1 cellular context compared by ENCODE assay signal in the genomic region with DNA sequence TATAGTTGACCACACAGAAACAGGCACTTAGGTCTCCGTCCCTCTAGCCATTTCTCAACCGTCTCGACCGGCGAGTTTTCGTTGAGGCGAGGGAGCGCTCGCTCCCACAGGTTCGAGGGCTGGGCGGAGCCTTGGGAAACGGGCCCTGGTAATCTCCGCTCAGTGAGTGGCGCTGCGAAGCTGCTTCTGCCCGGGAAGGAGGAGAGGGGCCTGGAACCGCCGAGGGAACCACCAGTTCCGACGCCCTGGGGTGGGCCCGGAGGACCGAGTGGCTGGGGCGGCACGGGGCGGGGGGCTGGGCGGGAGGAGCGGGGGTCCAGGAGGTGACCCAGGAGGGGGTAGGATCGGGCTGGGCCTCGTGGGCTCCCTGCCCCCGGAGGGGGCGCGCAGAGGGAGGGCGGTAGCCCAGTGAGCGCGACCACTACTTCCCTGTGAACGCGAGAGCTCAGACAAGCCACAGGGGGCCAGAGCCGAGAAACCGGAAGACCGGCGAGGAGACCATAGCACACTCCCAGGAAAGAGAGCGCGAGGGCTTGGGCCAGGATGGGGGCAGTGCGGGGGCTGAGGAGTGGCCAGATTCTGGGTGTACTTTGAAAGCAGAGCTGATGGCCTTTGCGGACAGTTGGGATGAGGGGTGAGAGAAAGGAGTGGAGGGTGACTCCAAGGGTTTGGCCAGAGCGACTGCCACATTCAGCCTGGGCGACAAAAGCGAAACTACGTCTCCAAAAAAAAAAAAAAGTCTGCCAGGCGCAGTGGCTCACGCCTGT.
A peak's percentile ranks its signal among the peaks of the same experiment; 100 is the strongest.
TF ChIP-seq lines count a peak whose summit lies in the region.

No MANE protein-coding gene starts in this region.

TF ChIP-seq in HepG2, 621 proteins besides CTCF, POLR2A, EP300 and RAD21 (continued from another document and continues in another):
- TF ChIP-seq, protein P1, sequence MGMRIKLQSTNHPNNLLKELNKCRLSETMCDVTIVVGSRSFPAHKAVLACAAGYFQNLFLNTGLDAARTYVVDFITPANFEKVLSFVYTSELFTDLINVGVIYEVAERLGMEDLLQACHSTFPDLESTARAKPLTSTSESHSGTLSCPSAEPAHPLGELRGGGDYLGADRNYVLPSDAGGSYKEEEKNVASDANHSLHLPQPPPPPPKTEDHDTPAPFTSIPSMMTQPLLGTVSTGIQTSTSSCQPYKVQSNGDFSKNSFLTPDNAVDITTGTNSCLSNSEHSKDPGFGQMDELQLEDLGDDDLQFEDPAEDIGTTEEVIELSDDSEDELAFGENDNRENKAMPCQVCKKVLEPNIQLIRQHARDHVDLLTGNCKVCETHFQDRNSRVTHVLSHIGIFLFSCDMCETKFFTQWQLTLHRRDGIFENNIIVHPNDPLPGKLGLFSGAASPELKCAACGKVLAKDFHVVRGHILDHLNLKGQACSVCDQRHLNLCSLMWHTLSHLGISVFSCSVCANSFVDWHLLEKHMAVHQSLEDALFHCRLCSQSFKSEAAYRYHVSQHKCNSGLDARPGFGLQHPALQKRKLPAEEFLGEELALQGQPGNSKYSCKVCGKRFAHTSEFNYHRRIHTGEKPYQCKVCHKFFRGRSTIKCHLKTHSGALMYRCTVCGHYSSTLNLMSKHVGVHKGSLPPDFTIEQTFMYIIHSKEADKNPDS (CRISPR knock-in tag; IDR thresholded peaks at IDR 0.05) = no peak
- TF ChIP-seq RARG (CRISPR knock-in tag; IDR thresholded peaks at IDR 0.05; ENCODE audit: low read depth) (no peak), TSC22D2 (CRISPR knock-in tag; IDR thresholded peaks at IDR 0.05; ENCODE audit: borderline replicate concordance) (no peak), GPN1 (CRISPR knock-in tag; IDR thresholded peaks at IDR 0.05; ENCODE audit: borderline replicate concordance) (no peak), ZNF776 (CRISPR knock-in tag; IDR thresholded peaks at IDR 0.05) (no peak), PAF1 (CRISPR knock-in tag; IDR thresholded peaks at IDR 0.05) (no peak), MAFF (IDR thresholded peaks at IDR 0.05; ENCODE audit: low read depth, low read length) (no peak), RELA (CRISPR knock-in tag; IDR thresholded peaks at IDR 0.05) (no peak), SNRNP70 (IDR thresholded peaks at IDR 0.05; ENCODE audit: low read depth, low read length) (no peak), SOX5 (CRISPR knock-in tag; IDR thresholded peaks at IDR 0.05; ENCODE audit: borderline replicate concordance) (0 out of 2 replicates have a peak, but pooled peaks have one; percentile 9), ZNF709 (CRISPR knock-in tag; IDR thresholded peaks at IDR 0.05) (0 out of 2 replicates have a peak, but pooled peaks have one; percentile 49), RORA (CRISPR knock-in tag; IDR thresholded peaks at IDR 0.05) (no peak), ZNF441 (CRISPR knock-in tag; IDR thresholded peaks at IDR 0.05; ENCODE audit: borderline replicate concordance) (no peak), SIN3A (IDR thresholded peaks at IDR 0.05; ENCODE audit: borderline replicate concordance, low read depth, low read length) (no peak; the same call in 1 of the 2 replicates), MXI1 (IDR thresholded peaks at IDR 0.05; ENCODE audit: borderline replicate concordance, low read depth, low read length) (0 out of 3 replicates have a peak, but pooled peaks have one; percentile 24), ZBTB1 (CRISPR knock-in tag; IDR thresholded peaks at IDR 0.05; ENCODE audit: borderline replicate concordance) (no peak), AHR (CRISPR knock-in tag; IDR thresholded peaks at IDR 0.05) (0 out of 2 replicates have a peak, but pooled peaks have one; percentile 50), CHCHD3 (CRISPR knock-in tag; IDR thresholded peaks at IDR 0.05) (no peak), HNRNPK (IDR thresholded peaks at IDR 0.05; ENCODE audit: low read depth, low read length, poor library complexity, severe bottlenecking) (no peak), LCORL (IDR thresholded peaks at IDR 0.05) (no peak), LCORL (CRISPR knock-in tag; IDR thresholded peaks at IDR 0.05) (no peak), DR1 (CRISPR knock-in tag; IDR thresholded peaks at IDR 0.05) (no peak; the same call in 1 of the 2 replicates), HMG20B (CRISPR knock-in tag; conservative IDR thresholded peaks at IDR 0.05) (no peak), ZIK1 (CRISPR knock-in tag; IDR thresholded peaks at IDR 0.05; ENCODE audit: borderline replicate concordance, low read depth) (no peak; the same call in 1 of the 2 replicates), ZNF337 (CRISPR knock-in tag; IDR thresholded peaks at IDR 0.05; ENCODE audit: borderline replicate concordance, low read depth) (peak; percentile 9; the same call in 1 of the 2 replicates), ZNF629 (CRISPR knock-in tag; conservative IDR thresholded peaks at IDR 0.05) (no peak), CCAR2 (optimal IDR thresholded peaks at IDR 0.05; ENCODE audit: low read depth, low read length) (no peak), ZNF549 (CRISPR knock-in tag; IDR thresholded peaks at IDR 0.05) (no peak), PHF5A (CRISPR knock-in tag; IDR thresholded peaks at IDR 0.05; ENCODE audit: low read depth, unreplicated experiment) (no peak), ZNF530 (CRISPR knock-in tag; IDR thresholded peaks at IDR 0.05; ENCODE audit: low read depth) (no peak), KMT2A (CRISPR knock-in tag; IDR thresholded peaks at IDR 0.05) (no peak; the same call in 1 of the 2 replicates), ZFY (CRISPR knock-in tag; IDR thresholded peaks at IDR 0.05) (peak; percentile 86), ZNF274 (CRISPR knock-in tag; IDR thresholded peaks at IDR 0.05) (peak; percentile 53; the same call in 1 of the 2 replicates), ZNF615 (CRISPR knock-in tag; IDR thresholded peaks at IDR 0.05; ENCODE audit: borderline replicate concordance) (no peak), SNAI1 (CRISPR knock-in tag; IDR thresholded peaks at IDR 0.05; ENCODE audit: borderline replicate concordance) (peak; percentile 28; the same call in 1 of the 2 replicates), KAT7 (CRISPR knock-in tag; IDR thresholded peaks at IDR 0.05; ENCODE audit: borderline replicate concordance) (no peak), SIX4 (CRISPR knock-in tag; IDR thresholded peaks at IDR 0.05) (no peak), TCF7 (IDR thresholded peaks at IDR 0.05; ENCODE audit: low read depth) (no peak)
- TF ChIP-seq, protein P2, sequence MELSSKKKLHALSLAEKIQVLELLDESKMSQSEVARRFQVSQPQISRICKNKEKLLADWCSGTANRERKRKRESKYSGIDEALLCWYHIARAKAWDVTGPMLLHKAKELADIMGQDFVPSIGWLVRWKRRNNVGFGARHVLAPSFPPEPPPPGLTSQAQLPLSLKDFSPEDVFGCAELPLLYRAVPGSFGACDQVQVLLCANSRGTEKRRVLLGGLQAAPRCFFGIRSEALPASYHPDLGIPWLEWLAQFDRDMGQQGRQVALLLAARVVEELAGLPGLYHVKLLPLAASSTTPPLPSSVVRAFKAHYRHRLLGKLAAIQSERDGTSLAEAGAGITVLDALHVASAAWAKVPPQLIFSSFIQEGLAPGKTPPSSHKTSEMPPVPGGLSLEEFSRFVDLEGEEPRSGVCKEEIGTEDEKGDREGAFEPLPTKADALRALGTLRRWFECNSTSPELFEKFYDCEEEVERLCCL (CRISPR knock-in tag; IDR thresholded peaks at IDR 0.05; ENCODE audit: borderline replicate concordance) = 0 out of 2 replicates have a peak, but pooled peaks have one; percentile 11
- TF ChIP-seq, protein P3, sequence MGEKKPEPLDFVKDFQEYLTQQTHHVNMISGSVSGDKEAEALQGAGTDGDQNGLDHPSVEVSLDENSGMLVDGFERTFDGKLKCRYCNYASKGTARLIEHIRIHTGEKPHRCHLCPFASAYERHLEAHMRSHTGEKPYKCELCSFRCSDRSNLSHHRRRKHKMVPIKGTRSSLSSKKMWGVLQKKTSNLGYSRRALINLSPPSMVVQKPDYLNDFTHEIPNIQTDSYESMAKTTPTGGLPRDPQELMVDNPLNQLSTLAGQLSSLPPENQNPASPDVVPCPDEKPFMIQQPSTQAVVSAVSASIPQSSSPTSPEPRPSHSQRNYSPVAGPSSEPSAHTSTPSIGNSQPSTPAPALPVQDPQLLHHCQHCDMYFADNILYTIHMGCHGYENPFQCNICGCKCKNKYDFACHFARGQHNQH (CRISPR knock-in tag; IDR thresholded peaks at IDR 0.05) = no peak
- TF ChIP-seq, protein P4, sequence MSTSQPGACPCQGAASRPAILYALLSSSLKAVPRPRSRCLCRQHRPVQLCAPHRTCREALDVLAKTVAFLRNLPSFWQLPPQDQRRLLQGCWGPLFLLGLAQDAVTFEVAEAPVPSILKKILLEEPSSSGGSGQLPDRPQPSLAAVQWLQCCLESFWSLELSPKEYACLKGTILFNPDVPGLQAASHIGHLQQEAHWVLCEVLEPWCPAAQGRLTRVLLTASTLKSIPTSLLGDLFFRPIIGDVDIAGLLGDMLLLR (CRISPR knock-in tag; IDR thresholded peaks at IDR 0.05) = no peak; the same call in 1 of the 2 replicates
- TF ChIP-seq, protein P5, sequence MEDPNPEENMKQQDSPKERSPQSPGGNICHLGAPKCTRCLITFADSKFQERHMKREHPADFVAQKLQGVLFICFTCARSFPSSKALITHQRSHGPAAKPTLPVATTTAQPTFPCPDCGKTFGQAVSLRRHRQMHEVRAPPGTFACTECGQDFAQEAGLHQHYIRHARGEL (CRISPR knock-in tag; IDR thresholded peaks at IDR 0.05) = no peak
- TF ChIP-seq, protein P6, sequence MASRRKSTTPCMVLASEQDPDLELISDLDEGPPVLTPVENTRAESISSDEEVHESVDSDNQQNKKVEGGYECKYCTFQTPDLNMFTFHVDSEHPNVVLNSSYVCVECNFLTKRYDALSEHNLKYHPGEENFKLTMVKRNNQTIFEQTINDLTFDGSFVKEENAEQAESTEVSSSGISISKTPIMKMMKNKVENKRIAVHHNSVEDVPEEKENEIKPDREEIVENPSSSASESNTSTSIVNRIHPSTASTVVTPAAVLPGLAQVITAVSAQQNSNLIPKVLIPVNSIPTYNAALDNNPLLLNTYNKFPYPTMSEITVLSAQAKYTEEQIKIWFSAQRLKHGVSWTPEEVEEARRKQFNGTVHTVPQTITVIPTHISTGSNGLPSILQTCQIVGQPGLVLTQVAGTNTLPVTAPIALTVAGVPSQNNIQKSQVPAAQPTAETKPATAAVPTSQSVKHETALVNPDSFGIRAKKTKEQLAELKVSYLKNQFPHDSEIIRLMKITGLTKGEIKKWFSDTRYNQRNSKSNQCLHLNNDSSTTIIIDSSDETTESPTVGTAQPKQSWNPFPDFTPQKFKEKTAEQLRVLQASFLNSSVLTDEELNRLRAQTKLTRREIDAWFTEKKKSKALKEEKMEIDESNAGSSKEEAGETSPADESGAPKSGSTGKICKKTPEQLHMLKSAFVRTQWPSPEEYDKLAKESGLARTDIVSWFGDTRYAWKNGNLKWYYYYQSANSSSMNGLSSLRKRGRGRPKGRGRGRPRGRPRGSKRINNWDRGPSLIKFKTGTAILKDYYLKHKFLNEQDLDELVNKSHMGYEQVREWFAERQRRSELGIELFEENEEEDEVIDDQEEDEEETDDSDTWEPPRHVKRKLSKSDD (CRISPR knock-in tag; IDR thresholded peaks at IDR 0.05; ENCODE audit: low read depth) = peak; percentile 58; the same call in 1 of the 2 replicates
- TF ChIP-seq, protein P7, sequence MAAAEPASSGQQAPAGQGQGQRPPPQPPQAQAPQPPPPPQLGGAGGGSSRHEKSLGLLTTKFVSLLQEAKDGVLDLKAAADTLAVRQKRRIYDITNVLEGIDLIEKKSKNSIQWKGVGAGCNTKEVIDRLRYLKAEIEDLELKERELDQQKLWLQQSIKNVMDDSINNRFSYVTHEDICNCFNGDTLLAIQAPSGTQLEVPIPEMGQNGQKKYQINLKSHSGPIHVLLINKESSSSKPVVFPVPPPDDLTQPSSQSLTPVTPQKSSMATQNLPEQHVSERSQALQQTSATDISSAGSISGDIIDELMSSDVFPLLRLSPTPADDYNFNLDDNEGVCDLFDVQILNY (CRISPR knock-in tag; conservative IDR thresholded peaks at IDR 0.05) = no peak
- TF ChIP-seq, protein P8, sequence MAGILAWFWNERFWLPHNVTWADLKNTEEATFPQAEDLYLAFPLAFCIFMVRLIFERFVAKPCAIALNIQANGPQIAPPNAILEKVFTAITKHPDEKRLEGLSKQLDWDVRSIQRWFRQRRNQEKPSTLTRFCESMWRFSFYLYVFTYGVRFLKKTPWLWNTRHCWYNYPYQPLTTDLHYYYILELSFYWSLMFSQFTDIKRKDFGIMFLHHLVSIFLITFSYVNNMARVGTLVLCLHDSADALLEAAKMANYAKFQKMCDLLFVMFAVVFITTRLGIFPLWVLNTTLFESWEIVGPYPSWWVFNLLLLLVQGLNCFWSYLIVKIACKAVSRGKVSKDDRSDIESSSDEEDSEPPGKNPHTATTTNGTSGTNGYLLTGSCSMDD (CRISPR knock-in tag; IDR thresholded peaks at IDR 0.05) = no peak
- TF ChIP-seq, protein P9, sequence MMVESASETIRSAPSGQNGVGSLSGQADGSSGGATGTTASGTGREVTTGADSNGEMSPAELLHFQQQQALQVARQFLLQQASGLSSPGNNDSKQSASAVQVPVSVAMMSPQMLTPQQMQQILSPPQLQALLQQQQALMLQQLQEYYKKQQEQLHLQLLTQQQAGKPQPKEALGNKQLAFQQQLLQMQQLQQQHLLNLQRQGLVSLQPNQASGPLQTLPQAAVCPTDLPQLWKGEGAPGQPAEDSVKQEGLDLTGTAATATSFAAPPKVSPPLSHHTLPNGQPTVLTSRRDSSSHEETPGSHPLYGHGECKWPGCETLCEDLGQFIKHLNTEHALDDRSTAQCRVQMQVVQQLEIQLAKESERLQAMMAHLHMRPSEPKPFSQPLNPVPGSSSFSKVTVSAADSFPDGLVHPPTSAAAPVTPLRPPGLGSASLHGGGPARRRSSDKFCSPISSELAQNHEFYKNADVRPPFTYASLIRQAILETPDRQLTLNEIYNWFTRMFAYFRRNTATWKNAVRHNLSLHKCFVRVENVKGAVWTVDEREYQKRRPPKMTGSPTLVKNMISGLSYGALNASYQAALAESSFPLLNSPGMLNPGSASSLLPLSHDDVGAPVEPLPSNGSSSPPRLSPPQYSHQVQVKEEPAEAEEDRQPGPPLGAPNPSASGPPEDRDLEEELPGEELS (CRISPR knock-in tag; IDR thresholded peaks at IDR 0.05) = no peak; the same call in 1 of the 2 replicates
- TF ChIP-seq, protein P10, sequence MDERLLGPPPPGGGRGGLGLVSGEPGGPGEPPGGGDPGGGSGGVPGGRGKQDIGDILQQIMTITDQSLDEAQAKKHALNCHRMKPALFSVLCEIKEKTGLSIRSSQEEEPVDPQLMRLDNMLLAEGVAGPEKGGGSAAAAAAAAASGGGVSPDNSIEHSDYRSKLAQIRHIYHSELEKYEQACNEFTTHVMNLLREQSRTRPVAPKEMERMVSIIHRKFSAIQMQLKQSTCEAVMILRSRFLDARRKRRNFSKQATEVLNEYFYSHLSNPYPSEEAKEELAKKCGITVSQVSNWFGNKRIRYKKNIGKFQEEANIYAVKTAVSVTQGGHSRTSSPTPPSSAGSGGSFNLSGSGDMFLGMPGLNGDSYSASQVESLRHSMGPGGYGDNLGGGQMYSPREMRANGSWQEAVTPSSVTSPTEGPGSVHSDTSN (CRISPR knock-in tag; IDR thresholded peaks at IDR 0.05) = no peak
- TF ChIP-seq, protein P11, sequence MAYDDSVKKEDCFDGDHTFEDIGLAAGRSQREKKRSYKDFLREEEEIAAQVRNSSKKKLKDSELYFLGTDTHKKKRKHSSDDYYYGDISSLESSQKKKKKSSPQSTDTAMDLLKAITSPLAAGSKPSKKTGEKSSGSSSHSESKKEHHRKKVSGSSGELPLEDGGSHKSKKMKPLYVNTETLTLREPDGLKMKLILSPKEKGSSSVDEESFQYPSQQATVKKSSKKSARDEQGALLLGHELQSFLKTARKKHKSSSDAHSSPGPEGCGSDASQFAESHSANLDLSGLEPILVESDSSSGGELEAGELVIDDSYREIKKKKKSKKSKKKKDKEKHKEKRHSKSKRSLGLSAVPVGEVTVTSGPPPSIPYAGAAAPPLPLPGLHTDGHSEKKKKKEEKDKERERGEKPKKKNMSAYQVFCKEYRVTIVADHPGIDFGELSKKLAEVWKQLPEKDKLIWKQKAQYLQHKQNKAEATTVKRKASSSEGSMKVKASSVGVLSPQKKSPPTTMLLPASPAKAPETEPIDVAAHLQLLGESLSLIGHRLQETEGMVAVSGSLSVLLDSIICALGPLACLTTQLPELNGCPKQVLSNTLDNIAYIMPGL (CRISPR knock-in tag; IDR thresholded peaks at IDR 0.05; ENCODE audit: borderline replicate concordance in 1 of 2, low read depth in 1 of 2) = peak in 1 of 2 experiments; percentile 84; a peak in 3 of 4 replicates
